Comparison of ENCODE assay signal across 14 cellular contexts in genomic region chr12:112676526-112676925, GRCh38.
DNase-seq lines count a peak whose midpoint lies in the region; ATAC-seq and TF ChIP-seq lines count a peak whose summit lies in the region.
"Had no signal": no experiment of that assay in that cellular context is flagged by ENCODE, and none has a peak within 500 bp of the region (broad histone marks: within the 10 kb centered on the region; RNA-seq: fewer than 3 reads in every experiment).

No MANE protein-coding gene starts in this region.

- H3K4me3 ChIP-seq in H7 (ENCODE audit: insufficient read depth, low read depth, low read length): no peak overlapping the region
- H3K4me3 ChIP-seq in endodermal cell (ENCODE audit: low read length): no peak overlapping the region
- no peak overlapping the region for H3K4me3 ChIP-seq in parathyroid adenoma (ENCODE audit: low read depth, low read length)
- H3K4me3 ChIP-seq: PC-9 had no signal

- no peaks in the 10 kb centered on the region for H3K9me3 Mint-ChIP-seq in endodermal cell
- H3K9me3 Mint-ChIP-seq in activated naive CD4-positive, alpha-beta T cell treated with anti-CD3 and anti-CD28 coated beads, Interleukin-2, amount 50 U/mL, for 72 hours: no peaks in the 10 kb centered on the region
- no peaks in the 10 kb centered on the region for H3K9me3 Mint-ChIP-seq in activated naive CD4-positive, alpha-beta T cell treated with anti-CD3 and anti-CD28 coated beads for 36 hours
- H3K9me3 Mint-ChIP-seq: CD8-positive, alpha-beta T cell had no signal

- no peak overlapping the region for H3K4me2 ChIP-seq in parathyroid adenoma (ENCODE audit: low read length)
- H3K4me2 ChIP-seq: PC-9 had no signal

- intact Hi-C loops in activated naive CD4-positive, alpha-beta T cell treated with anti-CD3 and anti-CD28 coated beads for 36 hours (cut with micrococcal nuclease): no loop called here

- H3K79me2 ChIP-seq in parathyroid adenoma: no peaks in the 10 kb centered on the region

- H3K27me3 ChIP-seq in H7 (ENCODE audit: control insufficient read depth, insufficient read depth, low read length) (no peaks in the 10 kb centered on the region), endodermal cell (ENCODE audit: control insufficient read depth, insufficient read depth, low read length, poor library complexity, severe bottlenecking) (peaks cover 24% of the 10 kb centered on the region), parathyroid adenoma (ENCODE audit: control insufficient read depth, insufficient read depth, low read length) (no peaks in the 10 kb centered on the region)

- DNase-seq in H7 (peak; percentile 18), NCI-H2227 treated with DMSO at 0.1 percent for 48 hours (lab: John Stamatoyannopoulos, UW) (peak; percentile 13), endodermal cell (peak; percentile 52), NCI-H2107 (lab: John Stamatoyannopoulos, UW) (no peak)
- no peak for DNase-seq in activated naive CD4-positive, alpha-beta T cell treated with anti-CD3 and anti-CD28 coated beads, Interleukin-2, amount 50 U/mL, for 72 hours (ENCODE audit: low spot score in 2 of 2)
- DNase-seq in activated naive CD4-positive, alpha-beta T cell treated with anti-CD3 and anti-CD28 coated beads for 36 hours: no peak
- DNase-seq: CD8-positive, alpha-beta T cell; HCEC 1CT; KG1; NCI-H1092; NCI-H526; PC-9 had no signal

- H3K4me1 ChIP-seq in endodermal cell (ENCODE audit: control insufficient read depth, insufficient read depth, low read length) (no peaks in the 10 kb centered on the region), parathyroid adenoma (peaks cover 25% of the 10 kb centered on the region)

- no peaks in the 10 kb centered on the region for H3K36me3 ChIP-seq in H7 (replicated peaks; ENCODE audit: control insufficient read depth, insufficient read depth, low read length)
- no peaks in the 10 kb centered on the region for H3K36me3 ChIP-seq in endodermal cell (ENCODE audit: control insufficient read depth, insufficient read depth, low read length)
- no peaks in the 10 kb centered on the region for H3K36me3 ChIP-seq in parathyroid adenoma (ENCODE audit: control insufficient read depth, insufficient read depth, low read length)

- H3K27ac ChIP-seq in endodermal cell (ENCODE audit: low read depth, low read length): no peak overlapping the region
- H3K27ac ChIP-seq in parathyroid adenoma: no peak overlapping the region
- H3K27ac ChIP-seq: PC-9 had no signal

- CTCF ChIA-PET in activated naive CD4-positive, alpha-beta T cell treated with anti-CD3 and anti-CD28 coated beads for 36 hours (lab: Charles Lee): no interaction called here

- H3K27ac Mint-ChIP-seq in endodermal cell: no peak overlapping the region
- no peak overlapping the region for H3K27ac Mint-ChIP-seq in activated naive CD4-positive, alpha-beta T cell treated with anti-CD3 and anti-CD28 coated beads, Interleukin-2, amount 50 U/mL, for 72 hours
- H3K27ac Mint-ChIP-seq in activated naive CD4-positive, alpha-beta T cell treated with anti-CD3 and anti-CD28 coated beads for 36 hours: no peak overlapping the region
- H3K27ac Mint-ChIP-seq: B cell; CD8-positive, alpha-beta T cell had no signal

- TF ChIP-seq CTCF in endodermal cell (conservative IDR thresholded peaks at IDR 0.05) (no peak), parathyroid adenoma (IDR thresholded peaks at IDR 0.05) (no peak)

- H3K4me1 Mint-ChIP-seq in endodermal cell: no peaks in the 10 kb centered on the region
- H3K4me1 Mint-ChIP-seq in activated naive CD4-positive, alpha-beta T cell treated with anti-CD3 and anti-CD28 coated beads for 36 hours (ENCODE audit: low read depth): no peaks in the 10 kb centered on the region
- H3K4me1 Mint-ChIP-seq: B cell had no signal

- no peak overlapping the region for H3K4me3 Mint-ChIP-seq in endodermal cell
- no peak overlapping the region for H3K4me3 Mint-ChIP-seq in activated naive CD4-positive, alpha-beta T cell treated with anti-CD3 and anti-CD28 coated beads for 36 hours
- H3K4me3 Mint-ChIP-seq: B cell; CD8-positive, alpha-beta T cell had no signal

- H3K9me3 ChIP-seq in endodermal cell (ENCODE audit: control insufficient read depth, low read length): no peaks in the 10 kb centered on the region
- H3K9me3 ChIP-seq in parathyroid adenoma (ENCODE audit: control insufficient read depth, low read length): no peaks in the 10 kb centered on the region

- 66 to 76% methylated on average over 4 of the region's 4 CpGs for WGBS in endodermal cell (ENCODE audit: insufficient coverage in 1 of 2, insufficient read length in 1 of 2), 2 experiments

- no peaks in the 10 kb centered on the region for H3K36me3 Mint-ChIP-seq in endodermal cell (ENCODE audit: low read depth)
- H3K36me3 Mint-ChIP-seq in activated naive CD4-positive, alpha-beta T cell treated with anti-CD3 and anti-CD28 coated beads, Interleukin-2, amount 50 U/mL, for 72 hours: no peaks in the 10 kb centered on the region
- no peaks in the 10 kb centered on the region for H3K36me3 Mint-ChIP-seq in activated naive CD4-positive, alpha-beta T cell treated with anti-CD3 and anti-CD28 coated beads for 36 hours (ENCODE audit: low read depth)
- H3K36me3 Mint-ChIP-seq: CD8-positive, alpha-beta T cell had no signal

- H2AFZ ChIP-seq in parathyroid adenoma: peak overlapping the region; percentile 39
- H2AFZ ChIP-seq: PC-9 had no signal

- H3K27me3 Mint-ChIP-seq in endodermal cell (ENCODE audit: insufficient read depth): peaks cover 18% of the 10 kb centered on the region
- peaks cover 10% of the 10 kb centered on the region for H3K27me3 Mint-ChIP-seq in activated naive CD4-positive, alpha-beta T cell treated with anti-CD3 and anti-CD28 coated beads for 36 hours (ENCODE audit: low read depth)

- H3K9ac ChIP-seq in endodermal cell (ENCODE audit: extremely low read depth, low read length, poor library complexity, severe bottlenecking) (no peak overlapping the region), parathyroid adenoma (no peak overlapping the region)

- ATAC-seq in activated naive CD4-positive, alpha-beta T cell treated with anti-CD3 and anti-CD28 coated beads, Interleukin-2, amount 50 U/mL, for 72 hours: no peak
- ATAC-seq: CD8-positive, alpha-beta T cell had no signal

Comparison
In these comparisons a context has a peak if more than half of its experiments do, and no peak if none do; other contexts are left out.
1. DNase-seq: peak in H7 (single experiment), NCI-H2227 treated with DMSO at 0.1 percent for 48 hours (single experiment) and endodermal cell (single experiment); none in activated naive CD4-positive, alpha-beta T cell treated with anti-CD3 and anti-CD28 coated beads, Interleukin-2, amount 50 U/mL, for 72 hours (0 of 2), NCI-H2107 (single experiment) and activated naive CD4-positive, alpha-beta T cell treated with anti-CD3 and anti-CD28 coated beads for 36 hours (single experiment).